In the genomic region with DNA sequence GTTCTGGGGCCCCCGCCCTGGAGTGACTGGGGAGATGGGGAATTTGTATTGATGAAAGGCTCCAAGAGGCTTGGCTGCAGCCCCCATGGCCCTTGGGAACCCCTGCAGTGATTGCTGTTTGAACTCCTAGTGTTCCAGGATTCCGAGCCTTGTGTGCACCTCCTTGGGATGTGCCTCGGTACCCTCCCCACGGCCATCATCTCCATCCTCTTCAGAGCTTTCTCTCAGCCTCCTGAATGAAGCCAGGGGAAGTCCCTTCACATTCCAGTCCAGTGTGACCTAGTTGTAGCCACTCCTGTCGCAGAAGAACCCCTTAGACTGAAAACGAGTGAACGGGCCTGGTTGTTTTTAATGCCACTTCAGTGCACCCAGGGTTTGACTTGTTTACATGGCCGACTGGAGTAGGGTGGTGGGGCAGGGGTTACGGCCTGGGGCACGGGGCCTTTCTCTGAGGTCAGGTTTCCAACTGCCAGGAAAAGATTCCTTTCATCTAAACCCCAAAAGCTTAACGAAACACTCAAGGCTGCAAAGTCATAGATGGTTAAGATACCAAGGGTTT, we compare ENCODE assay signal across 8 cellular contexts. TPM values are rescaled to one million over a fixed set of nuclear protein-coding genes. Genes with fewer than 3 reads are reported as not detected.
DNase-seq lines count a peak whose midpoint lies in the region; ATAC-seq, FAIRE-seq and TF ChIP-seq lines count a peak whose summit lies in the region.

No MANE protein-coding gene starts in this region.

- H3K79me2 ChIP-seq in keratinocyte (ENCODE audit: control insufficient read depth, insufficient read depth, low read length), result peaks cover 61% of the 10 kb centered on the region

- H3K4me2 ChIP-seq in keratinocyte (ENCODE audit: control insufficient read depth, extremely low read depth, insufficient read depth, low read depth, low read length), result peak overlapping the region; percentile 99

- peaks cover 58% of the 10 kb centered on the region for H3K4me1 Mint-ChIP-seq in activated naive CD8-positive, alpha-beta T cell treated with anti-CD3 and anti-CD28 coated beads for 36 hours
- peaks cover 64% of the 10 kb centered on the region for H3K4me1 Mint-ChIP-seq in stimulated activated naive CD8-positive, alpha-beta T cell treated with anti-CD3 and anti-CD28 coated beads, Interleukin-15, amount 100 ng/mL, for 72 hours

- FAIRE-seq in keratinocyte (lab: Jason Lieb, UNC), result peak; percentile 56
- FAIRE-seq in frontal cortex (lab: Jason Lieb, UNC), result no peak

- no peaks in the 10 kb centered on the region for H3K27me3 ChIP-seq in keratinocyte (ENCODE audit: control insufficient read depth, extremely low read depth, insufficient read depth, low read length)

- no peaks in the 10 kb centered on the region for H3K9me3 Mint-ChIP-seq in activated naive CD8-positive, alpha-beta T cell treated with anti-CD3 and anti-CD28 coated beads for 36 hours
- no peaks in the 10 kb centered on the region for H3K9me3 Mint-ChIP-seq in stimulated activated naive CD8-positive, alpha-beta T cell treated with anti-CD3 and anti-CD28 coated beads, Interleukin-15, amount 100 ng/mL, for 72 hours

- peak overlapping the region; percentile 82 to 97 (median 93) for H3K4me3 ChIP-seq in keratinocyte (ENCODE audit: control insufficient read depth in 2 of 3, extremely low read depth in 1 of 3, insufficient read depth in 2 of 3, low read depth in 1 of 3, low read length in 3 of 3)

- TF ChIP-seq CTCF in keratinocyte (optimal IDR thresholded peaks at IDR 0.05 in 1 of 3, IDR thresholded peaks at IDR 0.05 in 1 of 3, conservative IDR thresholded peaks at IDR 0.05 in 1 of 3; ENCODE audit: extremely low read depth in 1 of 3, insufficient read depth in 2 of 3, low read length in 3 of 3), result no peak

- peak overlapping the region; percentile 94 for H3K27ac ChIP-seq in keratinocyte (ENCODE audit: control insufficient read depth, insufficient read depth, low read length)

- dilution Hi-C loops in keratinocyte (cut with MboI; ENCODE audit: extremely low pct_ligation_motif_present, low sequenced_read_pairs), result no loop called here

- H4K20me1 ChIP-seq in keratinocyte (ENCODE audit: control insufficient read depth, extremely low read depth, insufficient read depth, low read length), result peaks cover 33% of the 10 kb centered on the region

- no peak for ATAC-seq in stimulated activated naive CD8-positive, alpha-beta T cell treated with anti-CD3 and anti-CD28 coated beads, Interleukin-15, amount 100 ng/mL, for 72 hours
- no peak for ATAC-seq in HG02798 (IDR thresholded peaks at IDR 0.05; ENCODE audit: poor library complexity, unreplicated experiment)

- no peaks in the 10 kb centered on the region for H3K27me3 Mint-ChIP-seq in activated naive CD8-positive, alpha-beta T cell treated with anti-CD3 and anti-CD28 coated beads for 36 hours
- H3K27me3 Mint-ChIP-seq in stimulated activated naive CD8-positive, alpha-beta T cell treated with anti-CD3 and anti-CD28 coated beads, Interleukin-15, amount 100 ng/mL, for 72 hours, result no peaks in the 10 kb centered on the region

- H3K9ac ChIP-seq in keratinocyte (ENCODE audit: control insufficient read depth, extremely low read depth, insufficient read depth, low read length), result peak overlapping the region; percentile 96

- peak; percentile 7 for DNase-seq in stimulated activated CD4-positive, alpha-beta T cell treated with anti-CD3 and anti-CD28 coated beads, Interleukin-15, amount 100 ng/mL, for 24 hours
- no peak for DNase-seq in stimulated activated CD4-positive, alpha-beta T cell treated with anti-CD3 and anti-CD28 coated beads, Interleukin-2, amount 100 ng/mL, for 24 hours
- no peak for DNase-seq in activated naive CD8-positive, alpha-beta T cell treated with anti-CD3 and anti-CD28 coated beads for 36 hours
- DNase-seq in keratinocyte (ENCODE audit: low read depth, low spot score), result no peak
- no peak for DNase-seq in stimulated activated naive CD8-positive, alpha-beta T cell treated with anti-CD3 and anti-CD28 coated beads, Interleukin-15, amount 100 ng/mL, for 72 hours
- no peak for DNase-seq in inferior parietal cortex (ENCODE audit: extremely low spot score)
- no peak for DNase-seq in frontal cortex (ENCODE audit: low spot score in 2 of 2)

- peak overlapping the region; percentile 94 for H3K4me3 Mint-ChIP-seq in activated naive CD8-positive, alpha-beta T cell treated with anti-CD3 and anti-CD28 coated beads for 36 hours
- peak overlapping the region; percentile 87 to 90 for H3K4me3 Mint-ChIP-seq in stimulated activated naive CD8-positive, alpha-beta T cell treated with anti-CD3 and anti-CD28 coated beads, Interleukin-15, amount 100 ng/mL, for 72 hours

- H3K9me3 ChIP-seq in keratinocyte (ENCODE audit: control insufficient read depth, low read depth, low read length), result no peaks in the 10 kb centered on the region

- H3K27ac Mint-ChIP-seq in activated naive CD8-positive, alpha-beta T cell treated with anti-CD3 and anti-CD28 coated beads for 36 hours, result peak overlapping the region; percentile 76
- peak overlapping the region; percentile 66 to 80 for H3K27ac Mint-ChIP-seq in stimulated activated naive CD8-positive, alpha-beta T cell treated with anti-CD3 and anti-CD28 coated beads, Interleukin-15, amount 100 ng/mL, for 72 hours

- H3K36me3 ChIP-seq in keratinocyte (ENCODE audit: control insufficient read depth in 2 of 2, extremely low read depth in 1 of 2, insufficient read depth in 2 of 2, low read length in 2 of 2), result peaks cover 0 to 7% of the 10 kb centered on the region in 2 experiments

- H3K4me1 ChIP-seq in keratinocyte (ENCODE audit: control insufficient read depth, extremely low read depth, insufficient read depth, low read length), result peaks cover 28% of the 10 kb centered on the region

- H2AFZ ChIP-seq in keratinocyte (ENCODE audit: control insufficient read depth, low read length), result no peak overlapping the region

- peaks cover 8% of the 10 kb centered on the region for H3K9me1 ChIP-seq in keratinocyte (ENCODE audit: control insufficient read depth, extremely low read depth, insufficient read depth, low read length)

- no peaks in the 10 kb centered on the region for H3K36me3 Mint-ChIP-seq in activated naive CD8-positive, alpha-beta T cell treated with anti-CD3 and anti-CD28 coated beads for 36 hours

RNA-seq across cellular contexts. Expression of a gene that starts 1.5 kb away (rescaled TPM):
- 100 to 1,000 TPM; 130 to 143 TPM for total RNA-seq in activated naive CD8-positive, alpha-beta T cell treated with anti-CD3 and anti-CD28 coated beads for 36 hours
- polyA plus RNA-seq in keratinocyte, result 76.4 to 113 TPM (median 93.2 TPM) in 3 replicates
- 241 TPM for polyA plus RNA-seq in keratinocyte (2011; ENCODE audit: low read depth)
- 61.6 and 75.3 TPM in 2 replicates for polyA plus RNA-seq in keratinocyte (2011; cell fraction: cytosol; rRNA removed)
- 160 and 188 TPM in 2 replicates for polyA plus RNA-seq in keratinocyte (2011; cell fraction: nucleus; rRNA removed)
- 132 and 155 TPM in 2 replicates for polyA plus RNA-seq in keratinocyte (2012; ENCODE audit: low replicate concordance)
- 188 to 396 TPM (median 205 TPM) in 3 replicates for polyA minus RNA-seq in keratinocyte
- polyA minus RNA-seq in keratinocyte (2011; cell fraction: cytosol; rRNA and poly(A)+ RNA removed), result 102 TPM
- polyA minus RNA-seq in keratinocyte (2011; cell fraction: nucleus; rRNA and poly(A)+ RNA removed), result 123 and 162 TPM in 2 replicates
- 131 TPM for total RNA-seq in frontal cortex
